In the genomic region with DNA sequence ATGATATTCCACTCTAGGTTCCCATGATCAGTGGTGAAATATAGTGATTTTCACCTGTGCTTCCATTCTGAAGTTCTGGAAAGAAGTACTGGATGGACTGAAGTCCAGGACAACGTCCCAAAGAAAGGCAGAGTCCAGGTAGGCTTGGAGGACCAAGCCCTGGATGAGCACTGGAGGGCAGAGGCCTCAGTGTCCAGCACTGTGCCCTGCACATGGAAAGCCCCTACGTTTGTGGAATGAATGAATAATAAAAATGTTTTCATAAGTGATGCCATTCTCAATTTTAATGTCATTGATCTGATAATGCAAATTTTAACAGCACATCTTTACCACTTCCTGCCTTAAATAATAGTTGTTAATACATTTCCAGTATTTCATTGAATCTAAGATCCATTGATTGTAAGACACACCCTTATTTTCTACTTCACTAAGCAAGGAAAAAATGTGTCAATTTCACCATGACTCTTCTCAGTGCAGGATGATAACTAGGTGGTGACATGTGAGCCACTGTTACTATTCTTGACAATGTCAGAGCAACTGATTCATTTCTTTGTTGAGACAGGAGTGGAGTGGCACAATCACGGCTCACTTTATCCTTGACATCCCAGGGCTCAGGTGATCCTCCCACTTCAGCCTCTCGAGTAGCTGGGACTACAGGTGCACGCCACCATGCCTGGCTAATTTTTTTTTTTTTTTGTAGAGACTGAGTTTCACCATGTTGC, we compare ENCODE assay signal across 16 cellular contexts. TPM values are rescaled to one million over a fixed set of nuclear protein-coding genes. Genes with fewer than 3 reads are reported as not detected.
A peak's percentile ranks its signal among the peaks of the same experiment; 100 is the strongest.
DNase-seq lines count a peak whose midpoint lies in the region; ATAC-seq, FAIRE-seq and TF ChIP-seq lines count a peak whose summit lies in the region.
"Had no signal": no experiment of that assay in that cellular context is flagged by ENCODE, and none has a peak within 500 bp of the region (broad histone marks: within the 10 kb centered on the region; RNA-seq: fewer than 3 reads in every experiment).

No MANE protein-coding gene starts in this region.

- H3K9me3 ChIP-seq in colonic mucosa = no peaks in the 10 kb centered on the region
- H3K9me3 ChIP-seq: BE2C, MG63 had no signal

- TF ChIP-seq CTCF in osteocyte (IDR thresholded peaks at IDR 0.05) (no peak), colonic mucosa (IDR thresholded peaks at IDR 0.05) (no peak)

- DNase-seq in activated T-cell treated with anti-CD3 and anti-CD28 coated beads, Interleukin-2, amount 50 U/mL, for 24 hours = no peak
- DNase-seq in activated T-cell treated with anti-CD3 and anti-CD28 coated beads for 4 hours (no peak), GM12891 (ENCODE audit: insufficient read length, low spot score) (no peak), osteocyte (ENCODE audit: extremely low spot score, unreplicated experiment) (peak; percentile 10), colonic mucosa (no peak)
- DNase-seq in activated CD8-positive, alpha-beta memory T cell treated with anti-CD3 and anti-CD28 coated beads, Interleukin-2, amount 50 U/mL, for 48 hours = peak; percentile 46
- DNase-seq: BE2C, DMS 273 treated with DMSO at 0.1 percent for 48 hours, MG63, NCI-H1092 treated with DMSO at 0.1 percent for 48 hours, NCI-H1694, NCI-H2107, NCI-H226, NCI-H69 had no signal

- H3K27ac Mint-ChIP-seq in activated T-cell treated with anti-CD3 and anti-CD28 coated beads, Interleukin-2, amount 50 U/mL, for 24 hours = peak overlapping the region; percentile 95
- no peak overlapping the region for H3K27ac Mint-ChIP-seq in osteocyte (ENCODE audit: unreplicated experiment)

- no peak overlapping the region for H3K27ac ChIP-seq in colonic mucosa
- H3K27ac ChIP-seq: RWPE1 had no signal

- peak; percentile 55 for FAIRE-seq in GM12891 (lab: Jason Lieb, UNC)

- intact Hi-C loops in colonic mucosa (cut with DNase I) = no loop called here

- ATAC-seq in HG03159 (IDR thresholded peaks at IDR 0.05; ENCODE audit: unreplicated experiment) = no peak

- H3K4me3 Mint-ChIP-seq in activated T-cell treated with anti-CD3 and anti-CD28 coated beads, Interleukin-2, amount 50 U/mL, for 24 hours = no peak overlapping the region
- H3K4me3 Mint-ChIP-seq in osteocyte (ENCODE audit: unreplicated experiment) = no peak overlapping the region

- H3K9me3 Mint-ChIP-seq in activated T-cell treated with anti-CD3 and anti-CD28 coated beads, Interleukin-2, amount 50 U/mL, for 24 hours = no peaks in the 10 kb centered on the region
- no peaks in the 10 kb centered on the region for H3K9me3 Mint-ChIP-seq in osteocyte (ENCODE audit: unreplicated experiment)

- H3K27me3 ChIP-seq in colonic mucosa = no peaks in the 10 kb centered on the region
- H3K27me3 ChIP-seq: BE2C, MG63 had no signal

- H3K27me3 Mint-ChIP-seq in activated T-cell treated with anti-CD3 and anti-CD28 coated beads, Interleukin-2, amount 50 U/mL, for 24 hours = no peaks in the 10 kb centered on the region
- H3K27me3 Mint-ChIP-seq in osteocyte (ENCODE audit: unreplicated experiment) = no peaks in the 10 kb centered on the region

- no peak overlapping the region for H3K4me3 ChIP-seq in colonic mucosa
- H3K4me3 ChIP-seq: MG63 had no signal

- no peak overlapping the region for H3K9ac ChIP-seq in colonic mucosa (ENCODE audit: low read depth in 2 of 2, low read length in 2 of 2)

- no peaks in the 10 kb centered on the region for H3K36me3 ChIP-seq in colonic mucosa
- H3K36me3 ChIP-seq: BE2C, MG63 had no signal

- H3K36me3 Mint-ChIP-seq in activated T-cell treated with anti-CD3 and anti-CD28 coated beads, Interleukin-2, amount 50 U/mL, for 24 hours (ENCODE audit: low read depth) = peaks cover 40% of the 10 kb centered on the region
- H3K36me3 Mint-ChIP-seq in osteocyte (ENCODE audit: unreplicated experiment) = peaks cover 12% of the 10 kb centered on the region

- H3K4me1 Mint-ChIP-seq in activated T-cell treated with anti-CD3 and anti-CD28 coated beads, Interleukin-2, amount 50 U/mL, for 24 hours (ENCODE audit: low read depth) = peaks cover 30% of the 10 kb centered on the region
- peaks cover 8% of the 10 kb centered on the region for H3K4me1 Mint-ChIP-seq in osteocyte (ENCODE audit: unreplicated experiment)

- no peak for TF ChIP-seq POLR2A in GM12891 (IDR thresholded peaks at IDR 0.05; ENCODE audit: low read depth, low read length)

- no peaks in the 10 kb centered on the region for H3K4me1 ChIP-seq in colonic mucosa
- H3K4me1 ChIP-seq: BE2C had no signal

TF ChIP-seq in GM12891, 5 proteins besides CTCF, POLR2A, EP300 and RAD21:
- TF ChIP-seq POU2F2 (IDR thresholded peaks at IDR 0.05; ENCODE audit: low read depth, low read length) = no peak
- no peak for TF ChIP-seq TAF1 (IDR thresholded peaks at IDR 0.05; ENCODE audit: low read depth, low read length)
- no peak for TF ChIP-seq PAX5 (IDR thresholded peaks at IDR 0.05; ENCODE audit: insufficient read depth, low read length, severe bottlenecking)
- TF ChIP-seq SPI1 (IDR thresholded peaks at IDR 0.05; ENCODE audit: low read depth, low read length) = no peak
- TF ChIP-seq POLR2AphosphoS5 (IDR thresholded peaks at IDR 0.05; ENCODE audit: low read depth, low read length) = no peak
TF ChIP-seq in GM12891: peak in this region for 0.

RNA-seq across cellular contexts. Expression of a gene that starts 35.2 kb away (rescaled TPM):
- 4.2 TPM for polyA plus RNA-seq in GM12891 (2012; ENCODE audit: low read depth, missing spikeins)
- total RNA-seq in osteocyte (25.4 and 26.0 TPM in 2 replicates), colonic mucosa (1 to 10 TPM; 5.5 to 8.9 TPM)

RNA-seq across cellular contexts. Expression of a gene that starts 57.7 kb away (rescaled TPM):
- 4.1 TPM for polyA plus RNA-seq in GM12891 (2012; ENCODE audit: low read depth, missing spikeins)
- total RNA-seq in osteocyte = 11.9 and 13.0 TPM in 2 replicates
- 10 to 100 TPM in 1 of 2 donors, 1 to 10 TPM in 1; 9.8 to 10.4 TPM for total RNA-seq in colonic mucosa

Comparison
In these comparisons a context has a peak if more than half of its experiments do, and no peak if none do; other contexts are left out.
1. DNase-seq: peak in activated CD8-positive, alpha-beta memory T cell treated with anti-CD3 and anti-CD28 coated beads, Interleukin-2, amount 50 U/mL, for 48 hours (single experiment) and osteocyte (single experiment); none in activated T-cell treated with anti-CD3 and anti-CD28 coated beads, Interleukin-2, amount 50 U/mL, for 24 hours (single experiment), activated T-cell treated with anti-CD3 and anti-CD28 coated beads for 4 hours (single experiment), GM12891 (single experiment) and colonic mucosa (single experiment).